ENCODE assay signal across 26 cellular contexts in the genomic region with DNA sequence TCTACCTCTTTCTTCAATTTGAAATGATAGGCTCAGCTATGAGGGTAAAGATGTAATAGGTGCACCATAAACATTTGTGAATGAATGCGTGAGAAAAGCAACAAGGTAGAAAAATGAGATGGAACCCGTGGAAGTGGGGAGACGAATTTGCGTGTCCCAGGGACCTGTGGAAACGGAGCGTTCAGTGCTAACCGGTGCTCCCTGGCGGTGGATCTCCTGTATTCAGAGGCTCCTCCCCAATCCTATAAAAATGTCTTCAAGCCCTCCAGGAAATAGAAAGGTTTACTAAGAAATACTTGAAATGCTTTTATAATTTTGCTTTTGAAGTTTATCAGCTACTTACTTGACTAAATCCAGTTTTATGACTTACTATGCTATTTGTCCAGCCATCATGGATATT.
DNase-seq lines count a peak whose midpoint lies in the region; ATAC-seq and TF ChIP-seq lines count a peak whose summit lies in the region.
"Had no signal": no experiment of that assay in that cellular context is flagged by ENCODE, and none has a peak within 500 bp of the region (broad histone marks: within the 10 kb centered on the region; RNA-seq: fewer than 3 reads in every experiment).

No MANE protein-coding gene starts in this region.

- H3K36me3 ChIP-seq in heart left ventricle (peaks cover 0 to 41% (median 12%) of the 10 kb centered on the region in 9 donors), endodermal cell (ENCODE audit: control insufficient read depth, insufficient read depth, low read length) (peaks cover 59% of the 10 kb centered on the region), thyroid gland (no peaks in the 10 kb centered on the region)

- no peak for DNase-seq in heart left ventricle
- no peak for DNase-seq in Right ventricle myocardium inferior (ENCODE audit: missing footprints)
- no peak for DNase-seq in endodermal cell
- DNase-seq in mesothelial cell of epicardium (ENCODE audit: low spot score in 2 of 2, unreplicated experiment in 2 of 2): no peak
- no peak for DNase-seq in thyroid gland
- no peak for DNase-seq in AG08396 (ENCODE audit: low spot score)
- DNase-seq: ACHN; activated CD4-positive, alpha-beta T cell treated with anti-CD3 and anti-CD28 coated beads for 4 hours; activated naive CD8-positive, alpha-beta T cell treated with anti-CD3 and anti-CD28 coated beads for 36 hours; Calu3; cerebellar nuclear complex; effector CD4-positive, alpha-beta T cell; glutamatergic neuron; GOT3; left ventricle myocardium superior; NCI-H1092 treated with DMSO at 0.1 percent for 48 hours; NCI-H2081; SIG-M5; substantia nigra had no signal

- no peak overlapping the region for H3K9ac ChIP-seq in endodermal cell (ENCODE audit: extremely low read depth, low read length, poor library complexity, severe bottlenecking)

- no peak for TF ChIP-seq POLR2A in heart left ventricle (IDR thresholded peaks at IDR 0.05)
- TF ChIP-seq POLR2A in thyroid gland (IDR thresholded peaks at IDR 0.05): no peak

- H3K27ac Mint-ChIP-seq in endodermal cell: no peak overlapping the region
- H3K27ac Mint-ChIP-seq in mesothelial cell of epicardium: peak overlapping the region; percentile 44
- H3K27ac Mint-ChIP-seq: activated naive CD8-positive, alpha-beta T cell treated with anti-CD3 and anti-CD28 coated beads for 36 hours; activated T-helper 2 cell treated with anti-CD3 and anti-CD28 coated beads, Interferon-gamma antibody, Interleukin-2, Interleukin-4, amounts not matched to agents 10 μg/mL and 5 μg/mL and 100 μg/mL, durations not matched to agents 14 hours and 24 hours and 36 hours had no signal

- no peak overlapping the region for H3K4me3 ChIP-seq in heart left ventricle
- no peak overlapping the region for H3K4me3 ChIP-seq in endodermal cell (ENCODE audit: low read length)
- no peak overlapping the region for H3K4me3 ChIP-seq in thyroid gland (replicated peaks in 1 of 3)
- H3K4me3 ChIP-seq: BLaER1 treated with 17β-estradiol and CSF1 and Interleukin-3, amounts not matched to agents 10 nM and 100 nM had no signal

- H3K9me3 Mint-ChIP-seq in endodermal cell (no peaks in the 10 kb centered on the region), mesothelial cell of epicardium (no peaks in the 10 kb centered on the region)
- H3K9me3 Mint-ChIP-seq: activated naive CD8-positive, alpha-beta T cell treated with anti-CD3 and anti-CD28 coated beads for 36 hours; activated T-helper 2 cell treated with anti-CD3 and anti-CD28 coated beads, Interferon-gamma antibody, Interleukin-2, Interleukin-4, amounts not matched to agents 10 μg/mL and 5 μg/mL and 100 μg/mL, durations not matched to agents 14 hours and 24 hours and 36 hours had no signal

- H3K9me3 ChIP-seq in heart left ventricle (no peaks in the 10 kb centered on the region), endodermal cell (ENCODE audit: control insufficient read depth, low read length) (no peaks in the 10 kb centered on the region), thyroid gland (no peaks in the 10 kb centered on the region)
- H3K9me3 ChIP-seq: BLaER1 treated with 17β-estradiol and CSF1 and Interleukin-3, amounts not matched to agents 10 nM and 100 nM had no signal

- H3K4me1 Mint-ChIP-seq in endodermal cell: peaks cover 39% of the 10 kb centered on the region
- peaks cover 61% of the 10 kb centered on the region for H3K4me1 Mint-ChIP-seq in mesothelial cell of epicardium

- ATAC-seq in heart left ventricle (no peak), Right ventricle myocardium inferior (no peak), HG02852 (IDR thresholded peaks at IDR 0.05; ENCODE audit: unreplicated experiment) (no peak), HG03039 (IDR thresholded peaks at IDR 0.05; ENCODE audit: unreplicated experiment) (no peak)
- ATAC-seq: esophagus mucosa, HepG2, left ventricle myocardium superior had no signal

- TF ChIP-seq CTCF in heart left ventricle (IDR thresholded peaks at IDR 0.05): peak in 3 of 12 donors; percentile 14 to 32 (median 29)
- TF ChIP-seq CTCF in endodermal cell (conservative IDR thresholded peaks at IDR 0.05): peak; percentile 32
- TF ChIP-seq CTCF in mesothelial cell of epicardium (IDR thresholded peaks at IDR 0.05; ENCODE audit: unreplicated experiment): no peak
- no peak for TF ChIP-seq CTCF in thyroid gland (IDR thresholded peaks at IDR 0.05)

- H3K4me1 ChIP-seq in heart left ventricle (peaks cover 8 to 100% (median 95%) of the 10 kb centered on the region in 12 donors), endodermal cell (ENCODE audit: control insufficient read depth, insufficient read depth, low read length) (peaks cover 33% of the 10 kb centered on the region), thyroid gland (peaks cover 32 to 79% of the 10 kb centered on the region in 2 donors)

- peaks cover 45% of the 10 kb centered on the region for H3K36me3 Mint-ChIP-seq in endodermal cell (ENCODE audit: low read depth)
- peaks cover 3% of the 10 kb centered on the region for H3K36me3 Mint-ChIP-seq in mesothelial cell of epicardium

- no peaks in the 10 kb centered on the region for H3K27me3 Mint-ChIP-seq in endodermal cell (ENCODE audit: insufficient read depth)
- no peaks in the 10 kb centered on the region for H3K27me3 Mint-ChIP-seq in mesothelial cell of epicardium (ENCODE audit: low read depth)
- H3K27me3 Mint-ChIP-seq: activated naive CD8-positive, alpha-beta T cell treated with anti-CD3 and anti-CD28 coated beads for 36 hours had no signal

- H3K4me3 Mint-ChIP-seq in endodermal cell: no peak overlapping the region
- H3K4me3 Mint-ChIP-seq in mesothelial cell of epicardium: no peak overlapping the region
- H3K4me3 Mint-ChIP-seq: activated naive CD8-positive, alpha-beta T cell treated with anti-CD3 and anti-CD28 coated beads for 36 hours had no signal

- H3K27me3 ChIP-seq in heart left ventricle (no peaks in the 10 kb centered on the region), endodermal cell (ENCODE audit: control insufficient read depth, insufficient read depth, low read length, poor library complexity, severe bottlenecking) (no peaks in the 10 kb centered on the region), thyroid gland (no peaks in the 10 kb centered on the region)
- H3K27me3 ChIP-seq: BLaER1 treated with 17β-estradiol and CSF1 and Interleukin-3, amounts not matched to agents 10 nM and 100 nM had no signal

- 69 to 84% (median 78%) methylated on average over 8 of the region's 8 CpGs for WGBS in heart left ventricle, 4 donors
- WGBS in endodermal cell (ENCODE audit: insufficient coverage in 1 of 2, insufficient read length in 1 of 2), 2 experiments: 93 to 95% methylated on average over 5 to 8 of the region's 8 CpGs
- WGBS in thyroid gland, 2 donors: 84 to 93% methylated on average over 8 of the region's 8 CpGs

- peak overlapping the region in 10 of 12 donors; percentile 19 to 86 (median 81) for H3K27ac ChIP-seq in heart left ventricle
- H3K27ac ChIP-seq in endodermal cell (ENCODE audit: low read depth, low read length): no peak overlapping the region
- peak overlapping the region in 2 of 3 donors; percentile 82 to 92 for H3K27ac ChIP-seq in thyroid gland
- H3K27ac ChIP-seq: HL-60 had no signal

- intact Hi-C loops in heart left ventricle (cut with DNase I) (loop anchor here in 6 of 10 donors (2.0 to 10.0 kb wide), 5 partner anchors 33 to 221 kb away; no protein-coding TSS in a partner anchor), Right ventricle myocardium inferior (cut with DNase I) (no loop called here), thyroid gland (cut with DNase I) (no loop called here)

Comparison
In these comparisons a context has a peak if more than half of its experiments do, and no peak if none do; other contexts are left out.
1. intact Hi-C loops: an anchor here in heart left ventricle (2.0 to 10.0 kb wide); none called in Right ventricle myocardium inferior and thyroid gland.